ENCODE assay signal across 9 cellular contexts in genomic region chr1:8425150-8425780, GRCh38.
DNase-seq lines count a peak whose midpoint lies in the region; ATAC-seq and TF ChIP-seq lines count a peak whose summit lies in the region.
"Had no signal": no experiment of that assay in that cellular context is flagged by ENCODE, and none has a peak within 500 bp of the region (broad histone marks: within the 10 kb centered on the region; RNA-seq: fewer than 3 reads in every experiment).

No MANE protein-coding gene starts in this region.

- ATAC-seq in HG02840 (IDR thresholded peaks at IDR 0.05; ENCODE audit: low FRiP score, unreplicated experiment), result no peak

- no peaks in the 10 kb centered on the region for H3K9me3 ChIP-seq in OCI-LY7 (ENCODE audit: low read length)
- no peaks in the 10 kb centered on the region for H3K9me3 ChIP-seq in duodenal mucosa (ENCODE audit: control insufficient read depth in 1 of 2, low read length in 2 of 2)
- no peaks in the 10 kb centered on the region for H3K9me3 ChIP-seq in osteoblast (ENCODE audit: low read depth, low read length)

- no peaks in the 10 kb centered on the region for H3K9me2 ChIP-seq in OCI-LY7 (ENCODE audit: insufficient read depth, low read length)

- H3K27ac ChIP-seq in C4-2B, result peak overlapping the region; percentile 99
- H3K27ac ChIP-seq in OCI-LY7 (ENCODE audit: low read depth, low read length, poor library complexity, severe bottlenecking), result peak overlapping the region; percentile 99
- peak overlapping the region; percentile 89 for H3K27ac ChIP-seq in duodenal mucosa (ENCODE audit: low read depth, low read length)
- peak overlapping the region; percentile 76 for H3K27ac ChIP-seq in osteoblast (ENCODE audit: low read depth, low read length)

- intact Hi-C loops in OCI-LY7 (cut with micrococcal nuclease; ENCODE audit: unreplicated experiment) (no loop called here), posterior vena cava (cut with DNase I) (no loop called here), head of caudate nucleus (cut with DNase I) (no loop called here)

- DNase-seq in OCI-LY7 (ENCODE audit: low spot score), result peak; percentile 34
- DNase-seq in osteoblast (ENCODE audit: insufficient read length, low spot score, missing footprints), result peak; percentile 76
- no peak for DNase-seq in posterior vena cava (ENCODE audit: low spot score)
- DNase-seq in head of caudate nucleus, result no peak
- no peak for DNase-seq in NCI-H345 (lab: John Stamatoyannopoulos, UW)
- DNase-seq: NCI-H446 treated with DMSO at 0.1 percent for 48 hours had no signal

- peak overlapping the region; percentile 3 to 75 for H3K9ac ChIP-seq in duodenal mucosa (ENCODE audit: low read depth in 1 of 2, low read length in 2 of 2)

- H3K4me1 ChIP-seq in OCI-LY7 (ENCODE audit: insufficient read depth, low read length, poor library complexity, severe bottlenecking) (peaks cover 64% of the 10 kb centered on the region), duodenal mucosa (ENCODE audit: control insufficient read depth in 1 of 2, insufficient read depth in 2 of 2, low read length in 2 of 2) (peaks cover 26 to 30% of the 10 kb centered on the region in 2 donors), osteoblast (ENCODE audit: insufficient read depth, low read length) (peaks cover 28% of the 10 kb centered on the region)

- CTCF ChIA-PET in OCI-LY7 (lab: Charles Lee; ENCODE audit: unreplicated experiment), result interaction anchor here (0.7 kb wide), 1 partner anchor 41 kb away, joined by 6 read pairs; no protein-coding TSS in a partner anchor

- no TSS peak for BruUV-seq in OCI-LY7 (replicated peaks; lab: Mats Ljungman, UMichigan)

- H3K4me3 ChIP-seq in OCI-LY7 (ENCODE audit: low read depth, low read length, poor library complexity, severe bottlenecking), result peak overlapping the region; percentile 87
- H3K4me3 ChIP-seq in duodenal mucosa (ENCODE audit: low read depth in 1 of 2, low read length in 2 of 2), result peak overlapping the region; percentile 60 to 73
- no peak overlapping the region for H3K4me3 ChIP-seq in osteoblast (ENCODE audit: insufficient read depth, low read length)

- peak overlapping the region; percentile 98 for H3K4me2 ChIP-seq in OCI-LY7 (ENCODE audit: low read length)
- no peak overlapping the region for H3K4me2 ChIP-seq in osteoblast (ENCODE audit: insufficient read depth, low read length)

- H3K36me3 ChIP-seq in OCI-LY7 (ENCODE audit: insufficient read depth, low read length) (peaks cover 31% of the 10 kb centered on the region), duodenal mucosa (ENCODE audit: control insufficient read depth in 1 of 2, insufficient read depth in 2 of 2, low read length in 2 of 2) (no peaks in the 10 kb centered on the region), osteoblast (ENCODE audit: insufficient read depth, low read length) (peaks cover 7% of the 10 kb centered on the region)

- H4K20me1 ChIP-seq in OCI-LY7 (ENCODE audit: insufficient read depth, low read length) (peaks cover 12% of the 10 kb centered on the region; the same call in 1 of the 2 replicates), osteoblast (ENCODE audit: insufficient read depth, low read length) (peaks cover 6% of the 10 kb centered on the region)

- POLR2A ChIA-PET in OCI-LY7 (lab: Charles Lee), result interaction anchor here (0.6 to 1.4 kb wide), 7 partner anchors 11 to 777 kb away, joined by 3 to 4 read pairs (median 3); no protein-coding TSS in a partner anchor

- H2AFZ ChIP-seq in OCI-LY7 (ENCODE audit: low read length) (no peak overlapping the region), osteoblast (ENCODE audit: low read length) (no peak overlapping the region)

- no peaks in the 10 kb centered on the region for H3K27me3 ChIP-seq in duodenal mucosa (ENCODE audit: control insufficient read depth in 1 of 2, insufficient read depth in 2 of 2, low read length in 2 of 2)
- H3K27me3 ChIP-seq in osteoblast (ENCODE audit: insufficient read depth, low read length), result no peaks in the 10 kb centered on the region

- TF ChIP-seq CTCF in C4-2B (conservative IDR thresholded peaks at IDR 0.05) (no peak), OCI-LY7 (conservative IDR thresholded peaks at IDR 0.05; ENCODE audit: low read length) (no peak), osteoblast (IDR thresholded peaks at IDR 0.05; ENCODE audit: extremely low read depth, low read depth, low read length) (no peak)

- H3K79me2 ChIP-seq in OCI-LY7 (ENCODE audit: insufficient read depth, low read depth, low read length) (peaks cover 74% of the 10 kb centered on the region), osteoblast (ENCODE audit: insufficient read depth, low read length) (peaks cover 56% of the 10 kb centered on the region)

Comparison
In these comparisons a context has a peak if more than half of its experiments do, and no peak if none do; other contexts are left out.
1. DNase-seq: peak in OCI-LY7 (single experiment) and osteoblast (single experiment); none in posterior vena cava (single experiment), head of caudate nucleus (0 of 42) and NCI-H345 (single experiment).
2. Peak in every context shown above with its lines, with median percentiles within 50 percentile points of each other: H3K27ac ChIP-seq.